In the genomic region with DNA sequence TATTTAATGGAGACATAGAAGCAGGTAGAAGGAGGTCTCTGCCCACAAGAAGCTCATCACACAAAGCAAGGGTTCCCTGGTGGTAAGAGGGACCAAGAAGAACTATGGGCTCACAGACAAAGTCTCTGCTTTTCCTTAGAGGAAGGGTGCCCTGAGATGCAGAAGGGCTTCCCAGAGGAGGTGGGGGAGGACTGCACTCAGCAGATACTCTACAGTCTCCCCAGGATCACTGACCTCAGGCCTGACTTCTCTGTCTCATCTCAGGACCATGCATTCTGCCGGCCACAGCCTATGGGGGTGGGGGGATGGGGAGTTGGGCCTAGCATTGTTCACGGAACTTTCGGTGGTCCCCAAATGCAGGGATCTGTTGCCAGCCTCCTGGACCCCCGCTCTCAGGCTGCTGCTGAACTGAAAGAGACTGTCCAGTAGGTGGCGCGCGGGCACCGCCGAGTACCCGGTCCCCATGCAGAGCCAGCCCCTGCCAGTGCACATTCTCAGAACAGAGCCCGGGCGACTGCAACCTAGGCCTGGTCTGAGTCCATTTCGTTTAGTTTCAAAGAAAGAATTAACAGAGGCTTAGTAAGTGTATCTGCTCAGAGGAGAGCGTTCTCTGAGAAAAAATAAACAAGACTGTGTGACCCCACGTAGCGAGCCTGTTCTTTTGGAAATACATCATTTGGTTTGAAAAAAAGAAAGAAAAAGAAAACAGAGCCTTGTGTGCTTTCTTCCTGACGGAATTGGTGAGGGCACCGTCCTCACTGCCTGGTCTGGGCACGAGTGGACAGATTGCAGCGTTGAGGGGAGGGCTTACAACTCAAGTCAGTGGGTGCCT, we compare ENCODE assay signal across 8 cellular contexts.
A peak's percentile ranks its signal among the peaks of the same experiment; 100 is the strongest.
DNase-seq lines count a peak whose midpoint lies in the region; ATAC-seq lines count a peak whose summit lies in the region.

No MANE protein-coding gene starts in this region.

- DNase-seq in EL: peak; percentile 71
- DNase-seq in H4 (ENCODE audit: low spot score): peak; percentile 40
- peak; percentile 34 for DNase-seq in NAMALWA (ENCODE audit: low spot score)
- peak in 2 of 3 donors; percentile 5 to 16 for DNase-seq in T-helper 17 cell
- DNase-seq in cerebellum (ENCODE audit: low spot score): peak; percentile 78
- DNase-seq in left colon: peak; percentile 49 to 75
- DNase-seq in stimulated activated CD4-positive, alpha-beta T cell treated with anti-CD3 and anti-CD28 coated beads, Interleukin-4, amount 100 ng/mL, for 1 hour: peak; percentile 30

- ATAC-seq in T-helper 17 cell: no peak
- ATAC-seq in left colon: peak; percentile 81
- no peak for ATAC-seq in GM21825 (IDR thresholded peaks at IDR 0.05; ENCODE audit: unreplicated experiment)

- peaks cover 9% of the 10 kb centered on the region for H3K27me3 Mint-ChIP-seq in T-helper 17 cell

- H3K9me3 ChIP-seq in T-helper 17 cell (ENCODE audit: control insufficient read depth, low read length, poor library complexity, severe bottlenecking): no peaks in the 10 kb centered on the region

- no peak overlapping the region for H3K4me3 Mint-ChIP-seq in T-helper 17 cell

- intact Hi-C loops in left colon (cut with DNase I, micrococcal nuclease): loop anchor here in 1 of 2 donors (10.0 kb wide), 2 partner anchors 621 to 1401 kb away; no protein-coding TSS in a partner anchor

- no peaks in the 10 kb centered on the region for H3K36me3 Mint-ChIP-seq in T-helper 17 cell (ENCODE audit: low read depth)

- no peaks in the 10 kb centered on the region for H3K4me1 Mint-ChIP-seq in T-helper 17 cell

- no peak overlapping the region for H3K27ac Mint-ChIP-seq in T-helper 17 cell

Comparison
In these comparisons a context has a peak if more than half of its experiments do, and no peak if none do; other contexts are left out.
1. DNase-seq: peak in every context shown above with its lines; median percentile 78 in cerebellum; 71 in EL; 62 in left colon; 40 in H4; 34 in NAMALWA; 30 in stimulated activated CD4-positive, alpha-beta T cell treated with anti-CD3 and anti-CD28 coated beads, Interleukin-4, amount 100 ng/mL, for 1 hour; 10 in T-helper 17 cell.